1 cellular context compared by ENCODE assay signal in genomic region chr16:24844101-24845030, GRCh38.
TF ChIP-seq lines count a peak whose summit lies in the region.

No MANE protein-coding gene starts in this region.

TF ChIP-seq in K562, 482 proteins besides CTCF, POLR2A, EP300 and RAD21 (continued from another document and continues in another):
- TF ChIP-seq ZBTB33 (CRISPR knock-in tag; IDR thresholded peaks at IDR 0.05) = no peak
- no peak; the same call in 1 of the 2 replicates for TF ChIP-seq HDGF (IDR thresholded peaks at IDR 0.05)
- no peak for TF ChIP-seq HNRNPLL (IDR thresholded peaks at IDR 0.05; ENCODE audit: low read depth, low read length, poor library complexity, severe bottlenecking)
- no peak for TF ChIP-seq MAX (CRISPR knock-in tag; IDR thresholded peaks at IDR 0.05)
- TF ChIP-seq MEF2D (tag; conservative IDR thresholded peaks at IDR 0.05; ENCODE audit: low read depth) = 0 out of 2 replicates have a peak, but pooled peaks have one; percentile 22
- no peak for TF ChIP-seq TCFL5 (CRISPR knock-in tag; conservative IDR thresholded peaks at IDR 0.05)
- TF ChIP-seq ZNF79 (CRISPR knock-in tag; IDR thresholded peaks at IDR 0.05; ENCODE audit: low read depth) = no peak
- TF ChIP-seq CTBP1 (IDR thresholded peaks at IDR 0.05; ENCODE audit: borderline replicate concordance) = peak; percentile 97
- no peak for TF ChIP-seq ZNF584 (CRISPR knock-in tag; IDR thresholded peaks at IDR 0.05; ENCODE audit: low read depth)
- no peak for TF ChIP-seq REST (CRISPR knock-in tag; IDR thresholded peaks at IDR 0.05; ENCODE audit: low read depth)
- TF ChIP-seq WHSC1 (IDR thresholded peaks at IDR 0.05; ENCODE audit: low read length) = no peak
- TF ChIP-seq CBX5 (IDR thresholded peaks at IDR 0.05; ENCODE audit: borderline replicate concordance, low read depth) = no peak
- TF ChIP-seq ZKSCAN3 (CRISPR knock-in tag; IDR thresholded peaks at IDR 0.05) = no peak
- no peak for TF ChIP-seq SP1 (CRISPR knock-in tag; IDR thresholded peaks at IDR 0.05)
- TF ChIP-seq CBFA2T3 (IDR thresholded peaks at IDR 0.05) = peak; percentile 96
- TF ChIP-seq POU5F1 (IDR thresholded peaks at IDR 0.05; ENCODE audit: borderline replicate concordance, low read depth, low read length, partially characterized antibody) = no peak
- no peak for TF ChIP-seq DLX4 (CRISPR knock-in tag; IDR thresholded peaks at IDR 0.05)
- TF ChIP-seq HDAC3 (IDR thresholded peaks at IDR 0.05; ENCODE audit: borderline replicate concordance, partially characterized antibody) = no peak
- TF ChIP-seq TARDBP (IDR thresholded peaks at IDR 0.05) = peak; percentile 75; the same call in 1 of the 2 replicates
- no peak for TF ChIP-seq ZBTB9 (CRISPR knock-in tag; IDR thresholded peaks at IDR 0.05)
- TF ChIP-seq DDX20 (tag; IDR thresholded peaks at IDR 0.05; ENCODE audit: low read depth) = no peak
- no peak for TF ChIP-seq CREB3 (tag; conservative IDR thresholded peaks at IDR 0.05; ENCODE audit: low read depth)
- TF ChIP-seq COPS2 (conservative IDR thresholded peaks at IDR 0.05) = no peak
- no peak for TF ChIP-seq MYBL2 (IDR thresholded peaks at IDR 0.05; ENCODE audit: low read depth)
- no peak for TF ChIP-seq MYBL2 (CRISPR knock-in tag; IDR thresholded peaks at IDR 0.05; ENCODE audit: borderline replicate concordance)
- peak in 1 of 2 experiments; percentile 74; a peak in 1 of 4 replicates for TF ChIP-seq ARNT (IDR thresholded peaks at IDR 0.05)
- no peak for TF ChIP-seq SNIP1 (IDR thresholded peaks at IDR 0.05; ENCODE audit: low read depth)
- no peak for TF ChIP-seq NFXL1 (CRISPR knock-in tag; IDR thresholded peaks at IDR 0.05)
- TF ChIP-seq ZBTB34 (CRISPR knock-in tag; IDR thresholded peaks at IDR 0.05) = no peak
- no peak for TF ChIP-seq ZNF507 (tag; conservative IDR thresholded peaks at IDR 0.05)
- peak; percentile 78 for TF ChIP-seq DACH1 (IDR thresholded peaks at IDR 0.05; ENCODE audit: partially characterized antibody)
- no peak for TF ChIP-seq SNAPC5 (CRISPR knock-in tag; IDR thresholded peaks at IDR 0.05)
- no peak for TF ChIP-seq PHB (CRISPR knock-in tag; IDR thresholded peaks at IDR 0.05)
- peak; percentile 90 for TF ChIP-seq MAFF (IDR thresholded peaks at IDR 0.05; ENCODE audit: low read length)
- TF ChIP-seq GATAD2A (IDR thresholded peaks at IDR 0.05) = peak; percentile 80
- no peak for TF ChIP-seq ELF1 (tag; IDR thresholded peaks at IDR 0.05)
- no peak for TF ChIP-seq ETV6 (IDR thresholded peaks at IDR 0.05; ENCODE audit: borderline replicate concordance in 1 of 2, low read depth in 2 of 2, low read length in 1 of 2)
- no peak for TF ChIP-seq ETV6 (CRISPR knock-in tag; IDR thresholded peaks at IDR 0.05; ENCODE audit: borderline replicate concordance)
- peak; percentile 87 for TF ChIP-seq L3MBTL2 (IDR thresholded peaks at IDR 0.05)
- peak; percentile 92 for TF ChIP-seq MAFG (tag; conservative IDR thresholded peaks at IDR 0.05)
- TF ChIP-seq SAFB (IDR thresholded peaks at IDR 0.05; ENCODE audit: borderline replicate concordance, low read depth, low read length) = no peak
- TF ChIP-seq IRF2 (CRISPR knock-in tag; IDR thresholded peaks at IDR 0.05) = no peak
- no peak for TF ChIP-seq HINFP (tag; conservative IDR thresholded peaks at IDR 0.05; ENCODE audit: low read depth)
- no peak for TF ChIP-seq SUPT5H (IDR thresholded peaks at IDR 0.05)
- TF ChIP-seq THRAP3 (IDR thresholded peaks at IDR 0.05; ENCODE audit: borderline replicate concordance) = no peak
- no peak for TF ChIP-seq IFI16 (CRISPR knock-in tag; IDR thresholded peaks at IDR 0.05)
- TF ChIP-seq LEF1 (IDR thresholded peaks at IDR 0.05) = peak; percentile 70
- no peak for TF ChIP-seq SMAD4 (CRISPR knock-in tag; conservative IDR thresholded peaks at IDR 0.05)
- no peak for TF ChIP-seq NFATC3 (IDR thresholded peaks at IDR 0.05)
- TF ChIP-seq POLR3A (IDR thresholded peaks at IDR 0.05; ENCODE audit: borderline replicate concordance, extremely low read depth, insufficient read depth, insufficient read length) = no peak
- TF ChIP-seq FOXA3 (CRISPR knock-in tag; conservative IDR thresholded peaks at IDR 0.05 in 1 of 2, IDR thresholded peaks at IDR 0.05 in 1 of 2) = no peak
- TF ChIP-seq OTX1 (CRISPR knock-in tag; IDR thresholded peaks at IDR 0.05) = no peak
- TF ChIP-seq ZNF609 (CRISPR knock-in tag; IDR thresholded peaks at IDR 0.05; ENCODE audit: borderline replicate concordance) = no peak
- no peak for TF ChIP-seq ZNF77 (CRISPR knock-in tag; IDR thresholded peaks at IDR 0.05)
